ENCODE assay signal across 18 cellular contexts in genomic region chr4:182764137-182764536, GRCh38.
DNase-seq lines count a peak whose midpoint lies in the region; ATAC-seq and TF ChIP-seq lines count a peak whose summit lies in the region.
"Had no signal": no experiment of that assay in that cellular context is flagged by ENCODE, and none has a peak within 500 bp of the region (broad histone marks: within the 10 kb centered on the region; RNA-seq: fewer than 3 reads in every experiment).

No MANE protein-coding gene starts in this region.

- no peak overlapping the region for H3K4me3 Mint-ChIP-seq in natural killer cell treated with Interleukin-12 subunit alpha and Interleukin-12 subunit beta and Interleukin-15 and Interleukin-18, amount 100 ng/mL, for 72 hours
- H3K4me3 Mint-ChIP-seq: B cell; CD4-positive, alpha-beta T cell; T-cell had no signal

- no peak overlapping the region for H4K8ac ChIP-seq in mesendoderm (ENCODE audit: low read depth, low read length)

- no peak overlapping the region for H2BK5ac ChIP-seq in mesendoderm (ENCODE audit: low read length)

- 64 to 74% methylated on average over 4 of the region's 4 CpGs for WGBS in GM23248 (ENCODE audit: low coverage in 1 of 2, low lambda C conversion rate in 2 of 2, missing lambda C conversion rate in 2 of 2), 2 experiments
- WGBS in mesendoderm (ENCODE audit: extremely low coverage, insufficient coverage, low lambda C conversion rate): no CpG with 5 or more reads among the region's 4 CpGs
- WGBS in psoas muscle, 3 donors: 77 to 89% (median 88%) methylated on average over 4 of the region's 4 CpGs

- no peak overlapping the region for H3K23ac ChIP-seq in mesendoderm (ENCODE audit: low read length)

- H3K27ac Mint-ChIP-seq in natural killer cell treated with Interleukin-12 subunit alpha and Interleukin-12 subunit beta and Interleukin-15 and Interleukin-18, amount 100 ng/mL, for 72 hours: no peak overlapping the region
- H3K27ac Mint-ChIP-seq: B cell; CD4-positive, alpha-beta T cell; T-cell had no signal

- H3K9ac ChIP-seq in GM23248 (no peak overlapping the region), PC-3 (ENCODE audit: low read length) (no peak overlapping the region), mesendoderm (ENCODE audit: low read length) (no peak overlapping the region)

- peaks cover 13 to 28% of the 10 kb centered on the region in 2 donors for H3K27me3 Mint-ChIP-seq in natural killer cell treated with Interleukin-12 subunit alpha and Interleukin-12 subunit beta and Interleukin-15 and Interleukin-18, amount 100 ng/mL, for 72 hours
- H3K27me3 Mint-ChIP-seq: B cell had no signal

- H3K27ac ChIP-seq in GM23248: no peak overlapping the region
- H3K27ac ChIP-seq in PC-3 (ENCODE audit: low read length): no peak overlapping the region
- no peak overlapping the region for H3K27ac ChIP-seq in mesendoderm (ENCODE audit: low read depth, low read length)
- no peak overlapping the region for H3K27ac ChIP-seq in psoas muscle
- H3K27ac ChIP-seq: SK-N-MC had no signal

- H3K4me1 ChIP-seq in GM23248 (ENCODE audit: insufficient read depth) (no peaks in the 10 kb centered on the region), PC-3 (ENCODE audit: insufficient read depth, low read length) (peaks cover 6% of the 10 kb centered on the region; the same call in 1 of the 2 replicates), mesendoderm (ENCODE audit: control insufficient read depth, low read depth, low read length) (no peaks in the 10 kb centered on the region), psoas muscle (no peaks in the 10 kb centered on the region)

- H3K4me1 Mint-ChIP-seq in natural killer cell treated with Interleukin-12 subunit alpha and Interleukin-12 subunit beta and Interleukin-15 and Interleukin-18, amount 100 ng/mL, for 72 hours (ENCODE audit: low read depth in 2 of 2): no peaks in the 10 kb centered on the region
- H3K4me1 Mint-ChIP-seq: B cell, T-cell had no signal

- H3K79me2 ChIP-seq in GM23248 (ENCODE audit: insufficient read depth) (no peaks in the 10 kb centered on the region), PC-3 (ENCODE audit: low read length) (no peaks in the 10 kb centered on the region), mesendoderm (ENCODE audit: control insufficient read depth, insufficient read depth, low read length) (no peaks in the 10 kb centered on the region)

- H3K4me2 ChIP-seq in GM23248 (ENCODE audit: unreplicated experiment) (no peak overlapping the region), PC-3 (ENCODE audit: low read length) (no peak overlapping the region), mesendoderm (ENCODE audit: low read length) (no peak overlapping the region)

- H3K36me3 ChIP-seq in GM23248 (ENCODE audit: low read depth) (no peaks in the 10 kb centered on the region), PC-3 (ENCODE audit: low read depth, low read length) (no peaks in the 10 kb centered on the region), mesendoderm (ENCODE audit: control insufficient read depth, insufficient read depth, low read length) (no peaks in the 10 kb centered on the region), psoas muscle (ENCODE audit: insufficient read depth in 1 of 2, low read depth in 1 of 2) (no peaks in the 10 kb centered on the region)

- TF ChIP-seq CTCF in PC-3 (conservative IDR thresholded peaks at IDR 0.05; ENCODE audit: low read depth, low read length): no peak
- no peak for TF ChIP-seq CTCF in psoas muscle (IDR thresholded peaks at IDR 0.05)

- H2BK15ac ChIP-seq in mesendoderm (replicated peaks; ENCODE audit: low read depth): no peak overlapping the region

- no peak overlapping the region for H4K5ac ChIP-seq in mesendoderm (ENCODE audit: low read length)

- BruUV-seq in PC-3 (replicated peaks; lab: Mats Ljungman, UMichigan): no TSS peak

- in situ Hi-C loops in GM23248 (cut with MboI): no loop called here

- H2AK5ac ChIP-seq in mesendoderm (ENCODE audit: low read length): no peak overlapping the region

- H3K9me2 ChIP-seq in GM23248 (ENCODE audit: insufficient read depth) (no peaks in the 10 kb centered on the region), PC-3 (replicated peaks; ENCODE audit: low read length) (no peaks in the 10 kb centered on the region)

- H3F3A ChIP-seq in GM23248 (ENCODE audit: insufficient read depth): no peaks in the 10 kb centered on the region
- H3F3A ChIP-seq in PC-3 (ENCODE audit: low read length, unreplicated experiment): no peaks in the 10 kb centered on the region

- no peak overlapping the region for H3K4ac ChIP-seq in mesendoderm (ENCODE audit: low read depth, low read length)

- H3K18ac ChIP-seq in mesendoderm (ENCODE audit: low read length): no peak overlapping the region

- no peak overlapping the region for H2BK120ac ChIP-seq in mesendoderm (ENCODE audit: low read depth, low read length)

- H3K36me3 Mint-ChIP-seq in natural killer cell treated with Interleukin-12 subunit alpha and Interleukin-12 subunit beta and Interleukin-15 and Interleukin-18, amount 100 ng/mL, for 72 hours: no peaks in the 10 kb centered on the region
- H3K36me3 Mint-ChIP-seq: T-cell had no signal

- H3K56ac ChIP-seq in mesendoderm (ENCODE audit: low read length): no peak overlapping the region

- H3K79me1 ChIP-seq in mesendoderm (ENCODE audit: low read length): no peaks in the 10 kb centered on the region

- CTCF ChIA-PET in PC-3 (lab: Charles Lee): no interaction called here

- H3K4me3 ChIP-seq in GM23248 (no peak overlapping the region), PC-3 (ENCODE audit: low read length) (no peak overlapping the region), mesendoderm (ENCODE audit: low read length) (no peak overlapping the region), psoas muscle (no peak overlapping the region)
- H3K4me3 ChIP-seq: SK-N-MC had no signal

- H2AFZ ChIP-seq in GM23248 (no peak overlapping the region), PC-3 (ENCODE audit: low read length) (no peak overlapping the region)

- intact Hi-C loops in PC-3 (cut with micrococcal nuclease) (no loop called here), psoas muscle (cut with DNase I) (no loop called here)

- ATAC-seq in PC-3 (no peak), GM18520 (IDR thresholded peaks at IDR 0.05; ENCODE audit: unreplicated experiment) (no peak), psoas muscle (no peak)
- ATAC-seq in natural killer cell treated with Interleukin-12 subunit alpha and Interleukin-12 subunit beta and Interleukin-15 and Interleukin-18, amount 100 ng/mL, for 72 hours: no peak
- ATAC-seq: T-cell had no signal

- POLR2A ChIA-PET in PC-3 (lab: Charles Lee; ENCODE audit: unreplicated experiment): no interaction called here

- H4K20me1 ChIP-seq in GM23248 (ENCODE audit: insufficient read depth): no peaks in the 10 kb centered on the region
- H4K20me1 ChIP-seq in PC-3 (ENCODE audit: low read length): no peaks in the 10 kb centered on the region

- H3K9me3 ChIP-seq in GM23248 (ENCODE audit: low read depth): no peaks in the 10 kb centered on the region
- H3K9me3 ChIP-seq in PC-3 (ENCODE audit: low read length): no peaks in the 10 kb centered on the region
- H3K9me3 ChIP-seq in psoas muscle: no peaks in the 10 kb centered on the region

- H3K27me3 ChIP-seq in GM23248 (replicated peaks; ENCODE audit: insufficient read depth) (peaks cover 6% of the 10 kb centered on the region; the same call in 1 of the 2 replicates), PC-3 (ENCODE audit: low read length) (no peaks in the 10 kb centered on the region), mesendoderm (ENCODE audit: insufficient read depth, low read length, poor library complexity) (no peaks in the 10 kb centered on the region), psoas muscle (ENCODE audit: insufficient read depth in 3 of 3, low read length in 2 of 3) (no peaks in the 10 kb centered on the region)

- no peaks in the 10 kb centered on the region for H3K9me3 Mint-ChIP-seq in natural killer cell treated with Interleukin-12 subunit alpha and Interleukin-12 subunit beta and Interleukin-15 and Interleukin-18, amount 100 ng/mL, for 72 hours
- H3K9me3 Mint-ChIP-seq: CD4-positive, alpha-beta T cell; T-cell had no signal

- DNase-seq in GM23248 (peak; percentile 5), PC-3 (peak; percentile 49), dermis blood vessel endothelial cell (peak; percentile 62), mesendoderm (peak; percentile 28), NCI-H187 treated with DMSO at 0.1 percent for 48 hours (lab: John Stamatoyannopoulos, UW) (no peak), psoas muscle (no peak)
- no peak for DNase-seq in natural killer cell treated with Interleukin-12 subunit alpha and Interleukin-12 subunit beta and Interleukin-15 and Interleukin-18, amount 100 ng/mL, for 72 hours (ENCODE audit: low spot score)
- DNase-seq: ACHN; CD4-positive, alpha-beta T cell; Karpas-422; NCI-H2029 treated with DMSO at 0.1 percent for 48 hours; NCI-H2227 treated with DMSO at 0.1 percent for 48 hours; NCI-H526 treated with DMSO at 0.1 percent for 48 hours; NK-92 treated with Interleukin-12 subunit alpha and Interleukin-12 subunit beta, amount 100 ng/mL, for 24 hours; T-cell had no signal

Comparison
In these comparisons a context has a peak if more than half of its experiments do, and no peak if none do; other contexts are left out.
1. DNase-seq: peak in GM23248 (single experiment), PC-3 (single experiment), dermis blood vessel endothelial cell (single experiment) and mesendoderm (single experiment); none in NCI-H187 treated with DMSO at 0.1 percent for 48 hours (single experiment), natural killer cell treated with Interleukin-12 subunit alpha and Interleukin-12 subunit beta and Interleukin-15 and Interleukin-18, amount 100 ng/mL, for 72 hours (single experiment) and psoas muscle (0 of 2).